20 cellular contexts compared by ENCODE assay signal in genomic region chr5:2187687-2188086, GRCh38.
"Had no signal": no experiment of that assay in that cellular context is flagged by ENCODE, and none has a peak within 500 bp of the region (broad histone marks: within the 10 kb centered on the region; RNA-seq: fewer than 3 reads in every experiment).

No MANE protein-coding gene starts in this region.

- H3K27me3 ChIP-seq: suprapubic skin, tibial nerve, vagina had no signal

- H3K27ac ChIP-seq: prostate gland, suprapubic skin, tibial nerve, vagina had no signal

- DNase-seq: activated CD4-positive, alpha-beta T cell treated with anti-CD3 and anti-CD28 coated beads for 1 hour; activated CD4-positive, alpha-beta T cell treated with anti-CD3 and anti-CD28 coated beads, Interleukin-2, amount 50 U/mL, for 1 hour; activated effector memory CD4-positive, alpha-beta T cell treated with anti-CD3 and anti-CD28 coated beads, Interleukin-2, amount 50 U/mL, for 16 hours; activated naive CD4-positive, alpha-beta T cell treated with anti-CD3 and anti-CD28 coated beads, Interleukin-2, amount 10 ng/mL, durations not matched to agents 7 days and 5 days; amygdala; dermis blood vessel endothelial cell; effector memory CD8-positive, alpha-beta T cell; foreskin melanocyte; immature natural killer cell; mesenchymal stem cell; mucosa of descending colon; stimulated activated CD4-positive, alpha-beta T cell treated with anti-CD3 and anti-CD28 coated beads, Interleukin-12 subunit alpha, Interleukin-12 subunit beta, amount 100 ng/mL, for 4 hours; stimulated activated CD4-positive, alpha-beta T cell treated with anti-CD3 and anti-CD28 coated beads, Interleukin-4, amount 100 ng/mL, for 4 hours; stimulated activated naive CD8-positive, alpha-beta T cell treated with anti-CD3 and anti-CD28 coated beads, Interleukin-15, amount 100 ng/mL, for 72 hours; T-cell had no signal

- H3K36me3 ChIP-seq: prostate gland, suprapubic skin, tibial nerve, vagina had no signal

- H3K4me3 ChIP-seq: mucosa of descending colon, prostate gland, suprapubic skin, tibial nerve, vagina had no signal

- ATAC-seq: effector memory CD8-positive, alpha-beta T cell; esophagus mucosa; mucosa of descending colon; stimulated activated naive CD8-positive, alpha-beta T cell treated with anti-CD3 and anti-CD28 coated beads, Interleukin-15, amount 100 ng/mL, for 72 hours; T-cell had no signal

- H3K4me1 ChIP-seq: prostate gland, suprapubic skin, tibial nerve, vagina had no signal

- H3K9me3 ChIP-seq: mucosa of descending colon, prostate gland, suprapubic skin, tibial nerve, vagina had no signal
